Comparison of ENCODE assay signal across 1 cellular context in genomic region chr5:87267574-87268125, GRCh38.
TF ChIP-seq lines count a peak whose summit lies in the region.

TSS of gene RASA1 (plus strand) at chr5:87267883. CDS start at chr5:87268452, 569 bp downstream.

TF ChIP-seq in HEK293, 187 proteins besides CTCF, POLR2A, EP300 and RAD21 (continued from another document and continues in another):
- no peak; the same call in 1 of the 2 replicates for TF ChIP-seq BCL11B (tag by site-specific recombination; IDR thresholded peaks at IDR 0.05; ENCODE audit: low read depth)
- no peak for TF ChIP-seq ZNF510 (tag by site-specific recombination; IDR thresholded peaks at IDR 0.05; ENCODE audit: insufficient replicate concordance)
- no peak for TF ChIP-seq ZNF433 (tag by site-specific recombination; IDR thresholded peaks at IDR 0.05; ENCODE audit: low read depth)
- TF ChIP-seq MYNN (tag by site-specific recombination; IDR thresholded peaks at IDR 0.05; ENCODE audit: borderline replicate concordance): no peak
- no peak for TF ChIP-seq ZNF777 (tag by site-specific recombination; IDR thresholded peaks at IDR 0.05; ENCODE audit: borderline replicate concordance)
- TF ChIP-seq KLF9 (tag by site-specific recombination; IDR thresholded peaks at IDR 0.05; ENCODE audit: low read depth): peak; percentile 82
- TF ChIP-seq ZNF677 (tag by site-specific recombination; IDR thresholded peaks at IDR 0.05): no peak
- TF ChIP-seq ZNF747 (tag by site-specific recombination; IDR thresholded peaks at IDR 0.05): no peak
- no peak for TF ChIP-seq ZNF629 (tag by site-specific recombination; IDR thresholded peaks at IDR 0.05)
- TF ChIP-seq HOXA7 (CRISPR knock-in tag; IDR thresholded peaks at IDR 0.05; ENCODE audit: borderline replicate concordance): no peak
- 0 out of 2 replicates have a peak, but pooled peaks have one; percentile 53 for TF ChIP-seq ZFP69B (tag by site-specific recombination; IDR thresholded peaks at IDR 0.05)
- no peak for TF ChIP-seq ZNF148 (tag by site-specific recombination; IDR thresholded peaks at IDR 0.05; ENCODE audit: borderline replicate concordance)
- peak; percentile 72; the same call in 1 of the 2 replicates for TF ChIP-seq SP7 (tag by site-specific recombination; IDR thresholded peaks at IDR 0.05)
- TF ChIP-seq ZNF610 (tag by site-specific recombination; IDR thresholded peaks at IDR 0.05; ENCODE audit: borderline replicate concordance): peak; percentile 65; the same call in 1 of the 2 replicates
- TF ChIP-seq ZNF670 (tag by site-specific recombination; IDR thresholded peaks at IDR 0.05; ENCODE audit: low read depth): no peak
- TF ChIP-seq PATZ1 (tag by site-specific recombination; IDR thresholded peaks at IDR 0.05): peak; percentile 93
- no peak for TF ChIP-seq ZNF514 (tag by site-specific recombination; IDR thresholded peaks at IDR 0.05)
- peak; percentile 51; the same call in 1 of the 2 replicates for TF ChIP-seq ZNF660 (tag by site-specific recombination; IDR thresholded peaks at IDR 0.05)
- peak; percentile 79 for TF ChIP-seq SP3 (tag by site-specific recombination; IDR thresholded peaks at IDR 0.05)
- no peak for TF ChIP-seq ZNF112 (tag by site-specific recombination; IDR thresholded peaks at IDR 0.05)
- TF ChIP-seq ZFP37 (tag by site-specific recombination; IDR thresholded peaks at IDR 0.05): peak; percentile 86
- TF ChIP-seq PBX3 (CRISPR knock-in tag; IDR thresholded peaks at IDR 0.05): no peak
- no peak for TF ChIP-seq ZNF140 (tag by site-specific recombination; IDR thresholded peaks at IDR 0.05)
- no peak for TF ChIP-seq ZSCAN5A (tag by site-specific recombination; IDR thresholded peaks at IDR 0.05)
- no peak for TF ChIP-seq ZNF664 (tag by site-specific recombination; IDR thresholded peaks at IDR 0.05)
- TF ChIP-seq ZNF169 (tag by site-specific recombination; IDR thresholded peaks at IDR 0.05): no peak
- peak; percentile 59 for TF ChIP-seq GLIS1 (tag by site-specific recombination; IDR thresholded peaks at IDR 0.05)
- no peak for TF ChIP-seq ZNF138 (tag by site-specific recombination; IDR thresholded peaks at IDR 0.05; ENCODE audit: borderline replicate concordance)
- TF ChIP-seq PRDM1 (tag by site-specific recombination; IDR thresholded peaks at IDR 0.05): peak; percentile 89
- peak; percentile 100 for TF ChIP-seq ZBTB26 (tag by site-specific recombination; optimal IDR thresholded peaks at IDR 0.05)
- 0 out of 2 replicates have a peak, but pooled peaks have one; percentile 5 for TF ChIP-seq INSM2 (tag by site-specific recombination; IDR thresholded peaks at IDR 0.05)
- TF ChIP-seq REST (tag by site-specific recombination; IDR thresholded peaks at IDR 0.05): no peak
- TF ChIP-seq PRDM10 (tag by site-specific recombination; IDR thresholded peaks at IDR 0.05): peak; percentile 94
- no peak for TF ChIP-seq RBAK (tag by site-specific recombination; IDR thresholded peaks at IDR 0.05)
- 0 out of 2 replicates have a peak, but pooled peaks have one; percentile 65 for TF ChIP-seq ZNF600 (tag by site-specific recombination; IDR thresholded peaks at IDR 0.05)
- TF ChIP-seq ZNF398 (tag by site-specific recombination; IDR thresholded peaks at IDR 0.05): 0 out of 2 replicates have a peak, but pooled peaks have one; percentile 12
- TF ChIP-seq GLI4 (tag by site-specific recombination; IDR thresholded peaks at IDR 0.05): no peak
- 0 out of 2 replicates have a peak, but pooled peaks have one; percentile 16 for TF ChIP-seq KLF7 (tag by site-specific recombination; IDR thresholded peaks at IDR 0.05; ENCODE audit: borderline replicate concordance)
